8 cellular contexts compared by ENCODE assay signal in genomic region chr10:80079312-80079613, GRCh38. TPM values are rescaled to one million over a fixed set of nuclear protein-coding genes. Genes with fewer than 3 reads are reported as not detected.
DNase-seq lines count a peak whose midpoint lies in the region; ATAC-seq and TF ChIP-seq lines count a peak whose summit lies in the region.

No MANE protein-coding gene starts in this region.

- H4K20me1 ChIP-seq in PC-9 (ENCODE audit: insufficient read depth) = no peaks in the 10 kb centered on the region

- H3K4me3 Mint-ChIP-seq in CD8-positive, alpha-beta T cell = peak overlapping the region; percentile 88
- H3K4me3 Mint-ChIP-seq in osteocyte (ENCODE audit: unreplicated experiment) = peak overlapping the region; percentile 92

- intact Hi-C loops in CD8-positive, alpha-beta T cell (cut with DNase I, micrococcal nuclease) = loop anchor here (5.0 to 10.0 kb wide), 6 partner anchors 63 to 1777 kb away; partner anchors contain the start of genes ANXA11 (in 1 of the 2), SH2D4B (in 1 of the 2) and ZCCHC24 (in 1 of the 2)
- intact Hi-C loops in PC-9 (cut with micrococcal nuclease; ENCODE audit: unreplicated experiment) = loop anchor here (2.0 to 10.0 kb wide), 4 partner anchors 22 to 126 kb away; partner anchors contain the start of genes ANXA11 and PLAC9

- peaks cover 40% of the 10 kb centered on the region for H3F3A ChIP-seq in PC-9 (ENCODE audit: insufficient read depth, low read depth)

- peak overlapping the region; percentile 85 for H3K27ac ChIP-seq in CD8-positive, alpha-beta T cell (ENCODE audit: low read depth, low read length)
- H3K27ac ChIP-seq in PC-9 (peak overlapping the region; percentile 78), epithelial cell of prostate (peak overlapping the region; percentile 93)

- H2AFZ ChIP-seq in PC-9 = peak overlapping the region; percentile 96

- H3K79me2 ChIP-seq in PC-9 (ENCODE audit: low read depth) = peaks cover 22% of the 10 kb centered on the region

- H3K4me1 Mint-ChIP-seq in CD8-positive, alpha-beta T cell (ENCODE audit: low read depth) = peaks cover 21% of the 10 kb centered on the region
- peaks cover 20% of the 10 kb centered on the region for H3K4me1 Mint-ChIP-seq in osteocyte (ENCODE audit: unreplicated experiment)

- H3K9me2 ChIP-seq in PC-9 (ENCODE audit: insufficient read depth) = no peaks in the 10 kb centered on the region

- H3K27me3 Mint-ChIP-seq in CD8-positive, alpha-beta T cell (ENCODE audit: low read depth) = no peaks in the 10 kb centered on the region
- no peaks in the 10 kb centered on the region for H3K27me3 Mint-ChIP-seq in osteocyte (ENCODE audit: unreplicated experiment)

- peak overlapping the region; percentile 90 for H3K4me3 ChIP-seq in CD8-positive, alpha-beta T cell (ENCODE audit: low read depth, low read length)
- H3K4me3 ChIP-seq in PC-9 = peak overlapping the region; percentile 88

- ATAC-seq in CD8-positive, alpha-beta T cell = no peak
- ATAC-seq in HG03460 (IDR thresholded peaks at IDR 0.05; ENCODE audit: unreplicated experiment) = no peak
- no peak for ATAC-seq in HG03432 (IDR thresholded peaks at IDR 0.05; ENCODE audit: unreplicated experiment)
- ATAC-seq in GM19463 (IDR thresholded peaks at IDR 0.05; ENCODE audit: unreplicated experiment) = no peak

- peak overlapping the region; percentile 91 for H3K27ac Mint-ChIP-seq in CD8-positive, alpha-beta T cell
- H3K27ac Mint-ChIP-seq in osteocyte (ENCODE audit: unreplicated experiment) = peak overlapping the region; percentile 98

- TF ChIP-seq CTCF in CD8-positive, alpha-beta T cell (IDR thresholded peaks at IDR 0.05) = no peak
- no peak for TF ChIP-seq CTCF in PC-9 (conservative IDR thresholded peaks at IDR 0.05)
- TF ChIP-seq CTCF in osteocyte (IDR thresholded peaks at IDR 0.05) = no peak

- H3K4me1 ChIP-seq in CD8-positive, alpha-beta T cell (ENCODE audit: insufficient read depth, low read length) = peaks cover 6% of the 10 kb centered on the region
- peaks cover 41% of the 10 kb centered on the region for H3K4me1 ChIP-seq in PC-9 (replicated peaks; ENCODE audit: insufficient read depth)

- BruUV-seq in PC-9 (replicated peaks; lab: Mats Ljungman, UMichigan) = no TSS peak

- CTCF ChIA-PET in CD8-positive, alpha-beta T cell (lab: Charles Lee) = interaction anchor here (0.8 to 2.0 kb wide), 4 partner anchors 9 to 108 kb away, joined by 3 to 6 read pairs (median 4); no protein-coding TSS in a partner anchor
- CTCF ChIA-PET in PC-9 (lab: Charles Lee) = interaction anchor here (0.6 to 1.2 kb wide), 5 partner anchors 26 to 303 kb away, joined by 3 to 5 read pairs (median 4); no protein-coding TSS in a partner anchor

- H3K36me3 Mint-ChIP-seq in CD8-positive, alpha-beta T cell = peaks cover 26% of the 10 kb centered on the region
- peaks cover 6% of the 10 kb centered on the region for H3K36me3 Mint-ChIP-seq in osteocyte (ENCODE audit: unreplicated experiment)

- no peaks in the 10 kb centered on the region for H3K27me3 ChIP-seq in CD8-positive, alpha-beta T cell (ENCODE audit: insufficient read depth, low read length)
- H3K27me3 ChIP-seq in PC-9 (ENCODE audit: insufficient read depth, low read depth) = no peaks in the 10 kb centered on the region

- no peak for DNase-seq in CD8-positive, alpha-beta T cell
- no peak for DNase-seq in PC-9
- DNase-seq in epithelial cell of prostate (ENCODE audit: low read depth, low spot score) = no peak
- DNase-seq in osteocyte (ENCODE audit: extremely low spot score, unreplicated experiment) = no peak
- no peak for DNase-seq in NOMO-1 (lab: John Stamatoyannopoulos, UW; ENCODE audit: unreplicated experiment in 2 of 2)

- H3K36me3 ChIP-seq in CD8-positive, alpha-beta T cell (ENCODE audit: insufficient read depth, low read length) = no peaks in the 10 kb centered on the region
- no peaks in the 10 kb centered on the region for H3K36me3 ChIP-seq in PC-9 (ENCODE audit: low read depth)

- H3K4me2 ChIP-seq in PC-9 = peak overlapping the region; percentile 86

- no peaks in the 10 kb centered on the region for H3K9me3 Mint-ChIP-seq in CD8-positive, alpha-beta T cell
- H3K9me3 Mint-ChIP-seq in osteocyte (ENCODE audit: unreplicated experiment) = no peaks in the 10 kb centered on the region

- no peaks in the 10 kb centered on the region for H3K9me3 ChIP-seq in CD8-positive, alpha-beta T cell (ENCODE audit: low read length)
- H3K9me3 ChIP-seq in PC-9 (ENCODE audit: insufficient read depth, low read depth) = no peaks in the 10 kb centered on the region

- POLR2A ChIA-PET in CD8-positive, alpha-beta T cell (lab: Charles Lee) = interaction anchor here (0.8 to 2.0 kb wide), 5 partner anchors 21 to 1777 kb away, joined by 3 to 10 read pairs (median 3); partner anchors contain the start of gene ANXA11
- POLR2A ChIA-PET in PC-9 (lab: Charles Lee; ENCODE audit: unreplicated experiment) = interaction anchor here (0.5 to 0.7 kb wide), 12 partner anchors 12 to 809 kb away, joined by 3 to 8 read pairs (median 3); partner anchors contain the start of gene SFTPD

RNA-seq across cellular contexts. Expression of gene TMEM254, which starts 0.8 kb away (rescaled TPM):
- 1 to 10 TPM; 3.5 to 4.0 TPM for total RNA-seq in CD8-positive, alpha-beta T cell
- total RNA-seq in PC-9 (2021) (30.2 and 36.6 TPM in 2 replicates), osteocyte (19.4 and 22.2 TPM in 2 replicates)

RNA-seq across cellular contexts. Expression of gene PLAC9, which starts 53.3 kb away (rescaled TPM):
- not detected for total RNA-seq in CD8-positive, alpha-beta T cell
- 2.1 TPM in 1 of 2 replicates, not detected in the other for total RNA-seq in PC-9 (2021)
- 125 and 131 TPM in 2 replicates for total RNA-seq in osteocyte

Comparison
In these comparisons a context has a peak if more than half of its experiments do, and no peak if none do; other contexts are left out.
1. RNA of gene PLAC9, which starts 53.3 kb away (total RNA-seq): 125 to 131 TPM in osteocyte; 2.1 TPM in PC-9 and not detected in CD8-positive, alpha-beta T cell; every median in the first group is over 10 times any median in the second.
2. Peak in every context shown above with its lines, with median percentiles within 50 percentile points of each other: H3K27ac ChIP-seq.